Comparison of ENCODE assay signal across 9 cellular contexts in the genomic region with DNA sequence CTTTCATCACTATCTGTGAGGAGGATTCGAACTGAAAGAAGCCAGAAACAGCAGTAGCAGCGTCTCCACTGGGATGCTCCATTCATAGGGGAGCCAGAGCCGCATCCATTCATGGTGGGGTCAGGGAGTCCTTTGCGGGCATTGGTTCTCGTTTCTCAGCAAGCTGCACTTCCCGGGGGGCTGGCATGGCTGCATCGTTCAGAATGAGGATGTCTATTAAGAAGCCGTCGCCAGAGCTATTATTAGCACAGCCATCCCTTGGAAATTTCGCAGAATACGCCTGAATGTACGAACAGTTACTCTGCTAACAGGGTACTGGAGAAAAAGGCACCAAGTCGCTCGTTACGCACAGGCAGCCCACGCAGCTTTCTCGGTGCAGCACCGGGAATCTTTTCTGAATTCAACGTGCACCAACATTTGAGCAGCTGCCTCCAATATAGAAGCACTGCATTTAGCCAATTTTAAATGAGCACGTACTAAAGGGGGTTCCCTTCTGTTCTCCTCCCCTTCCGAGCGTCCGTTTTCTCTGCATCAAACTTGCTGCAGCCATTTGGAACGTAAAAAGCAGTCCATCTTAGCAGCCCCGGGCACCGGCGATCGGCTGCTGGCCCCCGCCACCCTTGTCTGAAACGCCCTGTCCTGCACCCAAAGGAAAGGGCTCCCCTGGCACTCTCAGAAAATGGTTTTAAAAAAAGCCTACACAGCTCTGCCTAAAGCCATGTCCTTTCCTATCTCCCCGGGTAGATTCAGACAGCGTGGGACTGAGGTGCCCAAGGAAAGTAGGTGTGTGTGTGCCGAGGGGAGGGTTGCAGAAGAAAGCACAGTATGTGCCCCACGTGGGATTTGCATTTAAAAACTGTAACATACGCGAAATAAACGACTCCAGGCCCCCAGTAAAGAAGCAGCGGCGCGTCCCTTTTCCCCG.
DNase-seq lines count a peak whose midpoint lies in the region; ATAC-seq, FAIRE-seq and TF ChIP-seq lines count a peak whose summit lies in the region.
"Had no signal": no experiment of that assay in that cellular context is flagged by ENCODE, and none has a peak within 500 bp of the region (broad histone marks: within the 10 kb centered on the region; RNA-seq: fewer than 3 reads in every experiment).

No MANE protein-coding gene starts in this region.

- peak overlapping the region; percentile 60 for H3K4me3 ChIP-seq in AG09309 (ENCODE audit: control insufficient read depth, low read depth, low read length)
- H3K4me3 ChIP-seq in HFF-Myc (replicated peaks; ENCODE audit: low read depth, low read length) = peak overlapping the region; percentile 70
- peak overlapping the region; percentile 50 for H3K4me3 ChIP-seq in bronchial epithelial cell (ENCODE audit: low read depth, low read length)
- peak overlapping the region; percentile 81 for H3K4me3 ChIP-seq in stomach smooth muscle (ENCODE audit: low read length in 2 of 2)

- H3K4me1 ChIP-seq in stomach smooth muscle (ENCODE audit: control insufficient read depth, insufficient read depth, low read length) = peaks cover 29% of the 10 kb centered on the region

- ATAC-seq in HG02763 (IDR thresholded peaks at IDR 0.05; ENCODE audit: unreplicated experiment) = no peak
- ATAC-seq: HCT116 had no signal

- no peaks in the 10 kb centered on the region for H3K27me3 ChIP-seq in bronchial epithelial cell (ENCODE audit: control insufficient read depth, insufficient read depth, low read length)
- no peaks in the 10 kb centered on the region for H3K27me3 ChIP-seq in layer of hippocampus (ENCODE audit: control insufficient read depth, insufficient read depth, low read length)
- H3K27me3 ChIP-seq in stomach smooth muscle (ENCODE audit: control insufficient read depth in 1 of 2, insufficient read depth in 2 of 2, low read length in 2 of 2) = no peaks in the 10 kb centered on the region

- FAIRE-seq in bronchial epithelial cell (lab: Jason Lieb, UNC) = no peak

- no peaks in the 10 kb centered on the region for H3K9me3 ChIP-seq in stomach smooth muscle (ENCODE audit: control insufficient read depth in 2 of 2, low read length in 2 of 2)

- no peak for DNase-seq in AG09309 (ENCODE audit: low read depth)
- no peak for DNase-seq in HFF-Myc (ENCODE audit: extremely low read depth, low read depth)
- peak; percentile 4 for DNase-seq in bronchial epithelial cell (ENCODE audit: low read depth)
- DNase-seq in mesenteric fat pad (ENCODE audit: low spot score) = no peak
- DNase-seq in germinal center (ENCODE audit: low spot score) = no peak

- no peaks in the 10 kb centered on the region for H3K36me3 ChIP-seq in bronchial epithelial cell (ENCODE audit: control insufficient read depth, insufficient read depth, low read length)
- no peaks in the 10 kb centered on the region for H3K36me3 ChIP-seq in stomach smooth muscle (ENCODE audit: control insufficient read depth in 2 of 2, insufficient read depth in 2 of 2, low read length in 2 of 2)

- TF ChIP-seq CTCF in AG09309 (IDR thresholded peaks at IDR 0.05; ENCODE audit: control insufficient read depth, insufficient read depth, low read depth, low read length, missing control alignments) = no peak
- TF ChIP-seq CTCF in HFF-Myc (IDR thresholded peaks at IDR 0.05; ENCODE audit: low read depth, low read length, missing control alignments) = no peak
- TF ChIP-seq CTCF in bronchial epithelial cell (IDR thresholded peaks at IDR 0.05; ENCODE audit: insufficient read depth, low read length, severe bottlenecking) = no peak

- H3K27ac ChIP-seq in layer of hippocampus (ENCODE audit: low read depth, low read length) (peak overlapping the region; percentile 59), stomach smooth muscle (ENCODE audit: low read length) (peak overlapping the region; percentile 24)

- peak overlapping the region; percentile 55 to 61 for H3K9ac ChIP-seq in stomach smooth muscle (ENCODE audit: low read length in 2 of 2)
